19 cellular contexts compared by ENCODE assay signal in genomic region chr14:30417121-30417520, GRCh38.
DNase-seq lines count a peak whose midpoint lies in the region; ATAC-seq and TF ChIP-seq lines count a peak whose summit lies in the region.
"Had no signal": no experiment of that assay in that cellular context is flagged by ENCODE, and none has a peak within 500 bp of the region (broad histone marks: within the 10 kb centered on the region; RNA-seq: fewer than 3 reads in every experiment).

No MANE protein-coding gene starts in this region.

- no peak overlapping the region for H3K4me2 ChIP-seq in mammary epithelial cell (ENCODE audit: insufficient read depth, low read depth, low read length)

- H3K27ac ChIP-seq in mammary epithelial cell (ENCODE audit: insufficient read depth, low read depth, low read length): no peak overlapping the region
- peak overlapping the region; percentile 75 for H3K27ac ChIP-seq in caudate nucleus (ENCODE audit: low read depth, low read length)

- no peaks in the 10 kb centered on the region for H3K27me3 ChIP-seq in mammary epithelial cell (ENCODE audit: insufficient read depth, low read length)

- intact Hi-C loops in MCF 10A (cut with micrococcal nuclease) (no loop called here), mammary epithelial cell (cut with micrococcal nuclease) (no loop called here)

- H3K4me3 Mint-ChIP-seq in MCF 10A (ENCODE audit: unreplicated experiment): no peak overlapping the region
- H3K4me3 Mint-ChIP-seq: B cell, CD14-positive monocyte had no signal

- TF ChIP-seq CTCF in MCF 10A (IDR thresholded peaks at IDR 0.05; ENCODE audit: unreplicated experiment) (no peak), mammary epithelial cell (conservative IDR thresholded peaks at IDR 0.05 in 1 of 2, IDR thresholded peaks at IDR 0.05 in 1 of 2; ENCODE audit: extremely low read depth in 1 of 2, insufficient read depth in 1 of 2, low read depth in 1 of 2, low read length in 2 of 2) (no peak)

- H3K4me3 ChIP-seq in mammary epithelial cell (replicated peaks in 1 of 3; ENCODE audit: insufficient read depth in 1 of 3, low read depth in 2 of 3, low read length in 3 of 3): no peak overlapping the region

- POLR2A ChIA-PET in MCF 10A (lab: Yijun Ruan, JAX): interaction anchor here (0.6 kb wide), 2 partner anchors 16 to 160 kb away, joined by 3 to 4 read pairs; no protein-coding TSS in a partner anchor

- no peak overlapping the region for H3K27ac Mint-ChIP-seq in MCF 10A (ENCODE audit: low read depth, unreplicated experiment)
- H3K27ac Mint-ChIP-seq: B cell, CD14-positive monocyte had no signal

- 96% methylated on average over 1 of the region's 1 CpG for WGBS in mammary epithelial cell (ENCODE audit: low coverage, missing lambda C conversion rate)

- no peaks in the 10 kb centered on the region for H3K36me3 ChIP-seq in mammary epithelial cell (ENCODE audit: insufficient read depth, low read length)

- peak; percentile 31 for DNase-seq in MCF 10A (ENCODE audit: unreplicated experiment)
- no peak for DNase-seq in mammary epithelial cell
- DNase-seq in caudate nucleus (lab: John Stamatoyannopoulos, UW): peak in 3 of 61 donors; percentile 1 to 15 (median 7)
- DNase-seq in hepatic stellate cell (ENCODE audit: low spot score): peak; percentile 2
- DNase-seq in foreskin melanocyte: no peak
- DNase-seq in central memory CD4-positive, alpha-beta T cell: no peak
- DNase-seq: EL, GF-D8, NCI-H1092 treated with DMSO at 0.1 percent for 48 hours, NCI-H1436 treated with DMSO at 0.1 percent for 48 hours, NCI-H2029, NCI-H446, NCI-H526, OCI-M1, SHP77 had no signal

- H3K9me3 Mint-ChIP-seq in MCF 10A (ENCODE audit: unreplicated experiment): peaks cover 6% of the 10 kb centered on the region

- BruUV-seq in MCF 10A (replicated peaks; lab: Mats Ljungman, UMichigan) (no TSS peak), mammary epithelial cell (replicated peaks; lab: Mats Ljungman, UMichigan) (no TSS peak)

- no peaks in the 10 kb centered on the region for H4K20me1 ChIP-seq in mammary epithelial cell (ENCODE audit: insufficient read depth, low read length)

- peaks cover 14% of the 10 kb centered on the region for H3K27me3 Mint-ChIP-seq in MCF 10A (ENCODE audit: insufficient read depth, unreplicated experiment)

- in situ Hi-C loops in mammary epithelial cell (cut with MboI; ENCODE audit: low sequenced_read_pairs in 2 of 2): no loop called here

- CTCF ChIA-PET in MCF 10A (lab: Yijun Ruan, JAX): no interaction called here
- CTCF ChIA-PET in mammary epithelial cell (lab: Charles Lee; ENCODE audit: low non-redundant PET): no interaction called here

- H3K4me1 Mint-ChIP-seq in MCF 10A (ENCODE audit: insufficient read depth, unreplicated experiment): no peaks in the 10 kb centered on the region
- H3K4me1 Mint-ChIP-seq: B cell, CD14-positive monocyte had no signal

- no peak overlapping the region for H3K9ac ChIP-seq in mammary epithelial cell (ENCODE audit: insufficient read depth, low read length)

- no peaks in the 10 kb centered on the region for H3K79me2 ChIP-seq in mammary epithelial cell (ENCODE audit: insufficient read depth, low read length)

- no peaks in the 10 kb centered on the region for H3K36me3 Mint-ChIP-seq in MCF 10A (ENCODE audit: insufficient read depth, unreplicated experiment)
- H3K36me3 Mint-ChIP-seq: CD14-positive monocyte had no signal

- H3K4me1 ChIP-seq in mammary epithelial cell (ENCODE audit: insufficient read depth, low read length): no peaks in the 10 kb centered on the region

- no peak overlapping the region for H2AFZ ChIP-seq in mammary epithelial cell (ENCODE audit: low read depth, low read length)

- no peak for ATAC-seq in HG02642 (IDR thresholded peaks at IDR 0.05; ENCODE audit: poor library complexity, unreplicated experiment)
- ATAC-seq: HCT116 had no signal

- dilution Hi-C loops in mammary epithelial cell (cut with HindIII; ENCODE audit: low sequenced_read_pairs): no loop called here

- H3K9me3 ChIP-seq in mammary epithelial cell (replicated peaks; ENCODE audit: insufficient read depth, low read length): no peaks in the 10 kb centered on the region

Comparison
In these comparisons a context has a peak if more than half of its experiments do, and no peak if none do; other contexts are left out.
1. DNase-seq: peak in MCF 10A (single experiment) and hepatic stellate cell (single experiment); none in mammary epithelial cell (single experiment), foreskin melanocyte (single experiment) and central memory CD4-positive, alpha-beta T cell (single experiment).